In genomic region chr5:140357731-140358093, GRCh38 we compare ENCODE assay signal across 7 cellular contexts. TPM values are rescaled to one million over a fixed set of nuclear protein-coding genes. Genes with fewer than 3 reads are reported as not detected.
A peak's percentile ranks its signal among the peaks of the same experiment; 100 is the strongest.
DNase-seq lines count a peak whose midpoint lies in the region; ATAC-seq, FAIRE-seq and TF ChIP-seq lines count a peak whose summit lies in the region.

No MANE protein-coding gene starts in this region.

- peak; percentile 88 for FAIRE-seq in GM12891 (lab: Jason Lieb, UNC)

- peak overlapping the region in 5 of 10 donors; percentile 7 to 41 (median 31) for H3K4me3 ChIP-seq in heart right ventricle

- H3K27me3 ChIP-seq in heart right ventricle = no peaks in the 10 kb centered on the region

- H3K9me3 ChIP-seq in heart right ventricle = no peaks in the 10 kb centered on the region

- TF ChIP-seq CTCF in heart right ventricle (IDR thresholded peaks at IDR 0.05) = peak; percentile 81 to 96 (median 91)

- no peaks in the 10 kb centered on the region for H3K36me3 ChIP-seq in heart right ventricle

- H3K27ac ChIP-seq in heart right ventricle = no peak overlapping the region

- no peak for TF ChIP-seq POLR2A in GM12891 (IDR thresholded peaks at IDR 0.05; ENCODE audit: low read depth, low read length)

- intact Hi-C loops in heart right ventricle (cut with DNase I) = loop anchor here in 3 of 10 donors (2.0 to 10.0 kb wide), 3 partner anchors 115 to 283 kb away; no protein-coding TSS in a partner anchor

- ATAC-seq in HG02763 (IDR thresholded peaks at IDR 0.05; ENCODE audit: unreplicated experiment) (peak; percentile 91), heart right ventricle (peak; percentile 86 to 94 (median 92))

- DNase-seq in GM12891 (ENCODE audit: insufficient read length, low spot score) (peak; percentile 85), NCI-H128 (lab: John Stamatoyannopoulos, UW; ENCODE audit: unreplicated experiment) (peak; percentile 36), SW 1271 (lab: John Stamatoyannopoulos, UW) (peak; percentile 66 to 89), heart right ventricle (peak; percentile 78), putamen (ENCODE audit: low spot score) (peak; percentile 90)
- DNase-seq in activated naive CD8-positive, alpha-beta T cell treated with anti-CD3 and anti-CD28 coated beads, Interleukin-2, amount 50 U/mL, for 16 hours (ENCODE audit: low read depth, low spot score) = peak; percentile 42

- H3K4me1 ChIP-seq in heart right ventricle = peaks cover 0 to 16% (median 10%) of the 10 kb centered on the region in 9 donors

- 0% methylated on average over 18 of the region's 18 CpGs for WGBS in heart right ventricle, 2 donors

TF ChIP-seq in GM12891, 5 proteins besides CTCF, POLR2A, EP300 and RAD21:
- TF ChIP-seq POU2F2 (IDR thresholded peaks at IDR 0.05; ENCODE audit: low read depth, low read length) (no peak), SPI1 (IDR thresholded peaks at IDR 0.05; ENCODE audit: low read depth, low read length) (no peak), TAF1 (IDR thresholded peaks at IDR 0.05; ENCODE audit: low read depth, low read length) (no peak), PAX5 (IDR thresholded peaks at IDR 0.05; ENCODE audit: insufficient read depth, low read length, severe bottlenecking) (no peak), POLR2AphosphoS5 (IDR thresholded peaks at IDR 0.05; ENCODE audit: low read depth, low read length) (no peak)

RNA-seq across cellular contexts. Expression of gene SLC4A9, which starts 2.3 kb away (rescaled TPM):
- polyA plus RNA-seq in GM12891 (2012; ENCODE audit: low read depth, missing spikeins) = 0.03 TPM
- under 1 TPM in 2 of 10 donors, not detected in 8; 0.10 to 0.34 TPM for total RNA-seq in heart right ventricle
- under 1 TPM; 0.01 to 0.29 TPM for polyA plus RNA-seq in heart right ventricle

RNA-seq across cellular contexts. Expression of gene HBEGF, which starts 11.3 kb away (rescaled TPM):
- polyA plus RNA-seq in GM12891 (2012; ENCODE audit: low read depth, missing spikeins) = 1.2 TPM
- total RNA-seq in heart right ventricle = 100 to 1,000 TPM in 2 of 10 donors, 10 to 100 TPM in 8; 18.5 to 121 (median 33.3) TPM
- 10 to 100 TPM; 14.6 to 33.5 TPM for polyA plus RNA-seq in heart right ventricle

RNA-seq across cellular contexts. Expression of gene ANKHD1, which starts 43.9 kb away (rescaled TPM):
- 50.7 TPM for polyA plus RNA-seq in GM12891 (2012; ENCODE audit: low read depth, missing spikeins)
- total RNA-seq in heart right ventricle = 10 to 100 TPM; 51.9 to 77.9 (median 68.5) TPM
- 10 to 100 TPM; 26.6 to 62.9 TPM for polyA plus RNA-seq in heart right ventricle

RNA-seq across cellular contexts. Expression of gene PFDN1, which starts 54.8 kb away (rescaled TPM):
- 129 TPM for polyA plus RNA-seq in GM12891 (2012; ENCODE audit: low read depth, missing spikeins)
- 10 to 100 TPM; 56.8 to 94.0 (median 77.0) TPM for total RNA-seq in heart right ventricle
- 100 to 1,000 TPM in 1 of 2 donors, 10 to 100 TPM in 1; 95.1 to 100 TPM for polyA plus RNA-seq in heart right ventricle

Comparison
In these comparisons a context has a peak if more than half of its experiments do, and no peak if none do; other contexts are left out.
1. DNase-seq: peak in every context shown above with its lines; median percentile 90 in putamen; 85 in GM12891; 78 in heart right ventricle; 78 in SW 1271; 42 in activated naive CD8-positive, alpha-beta T cell treated with anti-CD3 and anti-CD28 coated beads, Interleukin-2, amount 50 U/mL, for 16 hours; 36 in NCI-H128.